In genomic region chr15:64989331-64990167, GRCh38 we compare ENCODE assay signal across 8 cellular contexts. TPM values are rescaled to one million over a fixed set of nuclear protein-coding genes. Genes with fewer than 3 reads are reported as not detected.
DNase-seq lines count a peak whose midpoint lies in the region; ATAC-seq lines count a peak whose summit lies in the region.

SPG21 (minus strand) TSS chr15:64989914; CDS start chr15:64983569, 6,345 bp downstream.

- no peaks in the 10 kb centered on the region for H3K9me3 Mint-ChIP-seq in activated T-helper 1 cell treated with anti-CD3 and anti-CD28 coated beads, Interleukin-12 subunit alpha, Interleukin-12 subunit beta, Interleukin-2, Interleukin-4 antibody, amounts not matched to agents 30 ng/mL and 10 ng/mL and 1 ng/mL, durations not matched to agents 14 hours and 24 hours and 36 hours
- no peaks in the 10 kb centered on the region for H3K9me3 Mint-ChIP-seq in naive B cell
- no peaks in the 10 kb centered on the region for H3K9me3 Mint-ChIP-seq in stimulated activated effector memory CD8-positive, alpha-beta T cell treated with anti-CD3 and anti-CD28 coated beads, Interleukin-12 subunit alpha, Interleukin-12 subunit beta, amount 100 ng/mL, for 72 hours

- peak; percentile 87 to 91 for ATAC-seq in naive B cell (ENCODE audit: low read depth in 2 of 2)
- peak; percentile 98 for ATAC-seq in stimulated activated effector memory CD8-positive, alpha-beta T cell treated with anti-CD3 and anti-CD28 coated beads, Interleukin-12 subunit alpha, Interleukin-12 subunit beta, amount 100 ng/mL, for 72 hours

- H3K27ac Mint-ChIP-seq in activated T-helper 1 cell treated with anti-CD3 and anti-CD28 coated beads, Interleukin-12 subunit alpha, Interleukin-12 subunit beta, Interleukin-2, Interleukin-4 antibody, amounts not matched to agents 30 ng/mL and 10 ng/mL and 1 ng/mL, durations not matched to agents 14 hours and 24 hours and 36 hours, result peak within 1 kb of the TSS; percentile 93
- peak within 1 kb of the TSS; percentile 93 to 98 (median 98) for H3K27ac Mint-ChIP-seq in naive B cell
- peak within 1 kb of the TSS; percentile 94 for H3K27ac Mint-ChIP-seq in stimulated activated effector memory CD8-positive, alpha-beta T cell treated with anti-CD3 and anti-CD28 coated beads, Interleukin-12 subunit alpha, Interleukin-12 subunit beta, amount 100 ng/mL, for 72 hours

- DNase-seq in Daoy (ENCODE audit: low read depth) (peak; percentile 97), GOT3 (lab: John Stamatoyannopoulos, UW) (peak; percentile 80), LHCN-M2 (ENCODE audit: low read depth) (peak; percentile 92), RPMI7951 (ENCODE audit: low read depth) (peak; percentile 93), fibroblast of gingiva (ENCODE audit: low read depth) (peak; percentile 94), naive B cell (peak; percentile 97)
- peak; percentile 92 for DNase-seq in activated T-helper 1 cell treated with anti-CD3 and anti-CD28 coated beads, Interleukin-12 subunit alpha, Interleukin-12 subunit beta, Interleukin-2, Interleukin-4 antibody, amounts not matched to agents 30 ng/mL and 10 ng/mL and 1 ng/mL, durations not matched to agents 14 hours and 24 hours and 36 hours (ENCODE audit: low spot score)
- DNase-seq in stimulated activated effector memory CD8-positive, alpha-beta T cell treated with anti-CD3 and anti-CD28 coated beads, Interleukin-12 subunit alpha, Interleukin-12 subunit beta, amount 100 ng/mL, for 72 hours (ENCODE audit: low spot score in 2 of 2), result peak; percentile 92 to 97

- H3K36me3 Mint-ChIP-seq in activated T-helper 1 cell treated with anti-CD3 and anti-CD28 coated beads, Interleukin-12 subunit alpha, Interleukin-12 subunit beta, Interleukin-2, Interleukin-4 antibody, amounts not matched to agents 30 ng/mL and 10 ng/mL and 1 ng/mL, durations not matched to agents 14 hours and 24 hours and 36 hours (ENCODE audit: low read depth), result peaks cover 12% of the 10 kb centered on the region
- no peaks in the 10 kb centered on the region for H3K36me3 Mint-ChIP-seq in naive B cell
- H3K36me3 Mint-ChIP-seq in stimulated activated effector memory CD8-positive, alpha-beta T cell treated with anti-CD3 and anti-CD28 coated beads, Interleukin-12 subunit alpha, Interleukin-12 subunit beta, amount 100 ng/mL, for 72 hours, result peaks cover 29% of the 10 kb centered on the region

- peaks cover 51% of the 10 kb centered on the region for H3K4me1 Mint-ChIP-seq in activated T-helper 1 cell treated with anti-CD3 and anti-CD28 coated beads, Interleukin-12 subunit alpha, Interleukin-12 subunit beta, Interleukin-2, Interleukin-4 antibody, amounts not matched to agents 30 ng/mL and 10 ng/mL and 1 ng/mL, durations not matched to agents 14 hours and 24 hours and 36 hours (ENCODE audit: low read depth)
- peaks cover 38 to 47% (median 44%) of the 10 kb centered on the region in 3 donors for H3K4me1 Mint-ChIP-seq in naive B cell
- H3K4me1 Mint-ChIP-seq in stimulated activated effector memory CD8-positive, alpha-beta T cell treated with anti-CD3 and anti-CD28 coated beads, Interleukin-12 subunit alpha, Interleukin-12 subunit beta, amount 100 ng/mL, for 72 hours, result peaks cover 48% of the 10 kb centered on the region

- peak within 1 kb of the TSS; percentile 99 for H3K4me3 Mint-ChIP-seq in activated T-helper 1 cell treated with anti-CD3 and anti-CD28 coated beads, Interleukin-12 subunit alpha, Interleukin-12 subunit beta, Interleukin-2, Interleukin-4 antibody, amounts not matched to agents 30 ng/mL and 10 ng/mL and 1 ng/mL, durations not matched to agents 14 hours and 24 hours and 36 hours
- H3K4me3 Mint-ChIP-seq in naive B cell, result peak within 1 kb of the TSS; percentile 92 to 99 (median 96)
- peak within 1 kb of the TSS; percentile 92 for H3K4me3 Mint-ChIP-seq in stimulated activated effector memory CD8-positive, alpha-beta T cell treated with anti-CD3 and anti-CD28 coated beads, Interleukin-12 subunit alpha, Interleukin-12 subunit beta, amount 100 ng/mL, for 72 hours

- no peaks in the 10 kb centered on the region for H3K27me3 Mint-ChIP-seq in activated T-helper 1 cell treated with anti-CD3 and anti-CD28 coated beads, Interleukin-12 subunit alpha, Interleukin-12 subunit beta, Interleukin-2, Interleukin-4 antibody, amounts not matched to agents 30 ng/mL and 10 ng/mL and 1 ng/mL, durations not matched to agents 14 hours and 24 hours and 36 hours (ENCODE audit: insufficient read depth)
- no peaks in the 10 kb centered on the region for H3K27me3 Mint-ChIP-seq in naive B cell

- intact Hi-C loops in activated T-helper 1 cell treated with anti-CD3 and anti-CD28 coated beads, Interleukin-12 subunit alpha, Interleukin-12 subunit beta, Interleukin-2, Interleukin-4 antibody, amounts not matched to agents 30 ng/mL and 10 ng/mL and 1 ng/mL, durations not matched to agents 14 hours and 24 hours and 36 hours (cut with micrococcal nuclease), result loop anchor here (1.0 to 5.0 kb wide), 11 partner anchors 15 to 892 kb away; partner anchors contain the start of genes CLPX, PDCD7, PIF1 and PLEKHO2

RNA-seq across cellular contexts. Expression of gene SPG21, which starts in this region (rescaled TPM):
- 43.5 and 49.9 TPM in 2 replicates for total RNA-seq in Daoy (2014; rRNA removed; shearing (Covaris generic))
- total RNA-seq in LHCN-M2 (2014; rRNA removed), result 96.8 and 99.6 TPM in 2 replicates
- polyA plus RNA-seq in LHCN-M2 (2012), result 67.6 TPM
- 80.7 and 94.9 TPM in 2 replicates for total RNA-seq in RPMI7951 (2014; rRNA removed; shearing (Covaris generic))
- total RNA-seq in activated T-helper 1 cell treated with anti-CD3 and anti-CD28 coated beads, Interleukin-12 subunit alpha, Interleukin-12 subunit beta, Interleukin-2, Interleukin-4 antibody, amounts not matched to agents 30 ng/mL and 10 ng/mL and 1 ng/mL, durations not matched to agents 14 hours and 24 hours and 36 hours, result 70.2 and 73.3 TPM in 2 replicates
- 100 to 1,000 TPM; 190 to 258 (median 205) TPM for polyA plus RNA-seq in naive B cell (ENCODE audit: low read depth in 6 of 6)

Comparison
In these comparisons a context has a peak if more than half of its experiments do, and no peak if none do; other contexts are left out.
1. Peak in every context shown above with its lines: DNase-seq and ATAC-seq.